1 cellular context compared by ENCODE assay signal in the genomic region with DNA sequence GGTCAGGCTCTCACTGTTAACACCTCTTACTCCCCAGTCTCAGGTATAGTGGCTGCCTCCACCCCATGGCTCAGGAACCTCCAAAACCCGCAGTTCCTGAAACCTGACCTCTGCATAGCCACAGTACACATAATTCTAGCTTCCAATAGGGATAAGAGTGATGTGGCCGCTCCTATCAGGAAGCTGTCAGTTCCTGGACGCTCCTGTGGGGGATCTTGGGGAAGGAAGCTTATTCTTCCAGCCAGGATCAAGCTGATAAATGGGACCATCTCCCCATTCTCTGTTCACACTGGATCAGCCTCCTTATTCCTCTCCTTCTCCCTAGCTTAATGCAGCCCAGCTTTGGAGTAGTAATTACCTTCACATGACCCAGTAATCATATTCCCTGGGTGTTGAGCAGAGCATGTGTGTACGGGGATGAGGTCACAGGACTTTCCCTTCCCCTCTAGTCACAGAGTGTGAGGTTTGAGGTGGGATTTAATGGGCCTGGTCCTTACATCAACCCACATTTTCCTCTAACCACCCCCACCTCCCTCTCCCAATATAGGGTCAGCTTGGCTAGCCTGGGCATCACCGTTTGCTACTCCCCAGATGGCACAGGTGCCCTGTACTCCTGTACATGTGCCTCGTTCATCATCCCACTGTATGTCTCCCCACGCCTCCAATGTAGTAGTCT.
TF ChIP-seq lines count a peak whose summit lies in the region.

No MANE protein-coding gene starts in this region.

TF ChIP-seq in GM23338, 12 proteins besides CTCF, POLR2A, EP300 and RAD21:
- TF ChIP-seq, protein P1, sequence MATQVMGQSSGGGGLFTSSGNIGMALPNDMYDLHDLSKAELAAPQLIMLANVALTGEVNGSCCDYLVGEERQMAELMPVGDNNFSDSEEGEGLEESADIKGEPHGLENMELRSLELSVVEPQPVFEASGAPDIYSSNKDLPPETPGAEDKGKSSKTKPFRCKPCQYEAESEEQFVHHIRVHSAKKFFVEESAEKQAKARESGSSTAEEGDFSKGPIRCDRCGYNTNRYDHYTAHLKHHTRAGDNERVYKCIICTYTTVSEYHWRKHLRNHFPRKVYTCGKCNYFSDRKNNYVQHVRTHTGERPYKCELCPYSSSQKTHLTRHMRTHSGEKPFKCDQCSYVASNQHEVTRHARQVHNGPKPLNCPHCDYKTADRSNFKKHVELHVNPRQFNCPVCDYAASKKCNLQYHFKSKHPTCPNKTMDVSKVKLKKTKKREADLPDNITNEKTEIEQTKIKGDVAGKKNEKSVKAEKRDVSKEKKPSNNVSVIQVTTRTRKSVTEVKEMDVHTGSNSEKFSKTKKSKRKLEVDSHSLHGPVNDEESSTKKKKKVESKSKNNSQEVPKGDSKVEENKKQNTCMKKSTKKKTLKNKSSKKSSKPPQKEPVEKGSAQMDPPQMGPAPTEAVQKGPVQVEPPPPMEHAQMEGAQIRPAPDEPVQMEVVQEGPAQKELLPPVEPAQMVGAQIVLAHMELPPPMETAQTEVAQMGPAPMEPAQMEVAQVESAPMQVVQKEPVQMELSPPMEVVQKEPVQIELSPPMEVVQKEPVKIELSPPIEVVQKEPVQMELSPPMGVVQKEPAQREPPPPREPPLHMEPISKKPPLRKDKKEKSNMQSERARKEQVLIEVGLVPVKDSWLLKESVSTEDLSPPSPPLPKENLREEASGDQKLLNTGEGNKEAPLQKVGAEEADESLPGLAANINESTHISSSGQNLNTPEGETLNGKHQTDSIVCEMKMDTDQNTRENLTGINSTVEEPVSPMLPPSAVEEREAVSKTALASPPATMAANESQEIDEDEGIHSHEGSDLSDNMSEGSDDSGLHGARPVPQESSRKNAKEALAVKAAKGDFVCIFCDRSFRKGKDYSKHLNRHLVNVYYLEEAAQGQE (IDR thresholded peaks at IDR 0.05; ENCODE audit: unreplicated experiment): no peak
- TF ChIP-seq, protein P2, sequence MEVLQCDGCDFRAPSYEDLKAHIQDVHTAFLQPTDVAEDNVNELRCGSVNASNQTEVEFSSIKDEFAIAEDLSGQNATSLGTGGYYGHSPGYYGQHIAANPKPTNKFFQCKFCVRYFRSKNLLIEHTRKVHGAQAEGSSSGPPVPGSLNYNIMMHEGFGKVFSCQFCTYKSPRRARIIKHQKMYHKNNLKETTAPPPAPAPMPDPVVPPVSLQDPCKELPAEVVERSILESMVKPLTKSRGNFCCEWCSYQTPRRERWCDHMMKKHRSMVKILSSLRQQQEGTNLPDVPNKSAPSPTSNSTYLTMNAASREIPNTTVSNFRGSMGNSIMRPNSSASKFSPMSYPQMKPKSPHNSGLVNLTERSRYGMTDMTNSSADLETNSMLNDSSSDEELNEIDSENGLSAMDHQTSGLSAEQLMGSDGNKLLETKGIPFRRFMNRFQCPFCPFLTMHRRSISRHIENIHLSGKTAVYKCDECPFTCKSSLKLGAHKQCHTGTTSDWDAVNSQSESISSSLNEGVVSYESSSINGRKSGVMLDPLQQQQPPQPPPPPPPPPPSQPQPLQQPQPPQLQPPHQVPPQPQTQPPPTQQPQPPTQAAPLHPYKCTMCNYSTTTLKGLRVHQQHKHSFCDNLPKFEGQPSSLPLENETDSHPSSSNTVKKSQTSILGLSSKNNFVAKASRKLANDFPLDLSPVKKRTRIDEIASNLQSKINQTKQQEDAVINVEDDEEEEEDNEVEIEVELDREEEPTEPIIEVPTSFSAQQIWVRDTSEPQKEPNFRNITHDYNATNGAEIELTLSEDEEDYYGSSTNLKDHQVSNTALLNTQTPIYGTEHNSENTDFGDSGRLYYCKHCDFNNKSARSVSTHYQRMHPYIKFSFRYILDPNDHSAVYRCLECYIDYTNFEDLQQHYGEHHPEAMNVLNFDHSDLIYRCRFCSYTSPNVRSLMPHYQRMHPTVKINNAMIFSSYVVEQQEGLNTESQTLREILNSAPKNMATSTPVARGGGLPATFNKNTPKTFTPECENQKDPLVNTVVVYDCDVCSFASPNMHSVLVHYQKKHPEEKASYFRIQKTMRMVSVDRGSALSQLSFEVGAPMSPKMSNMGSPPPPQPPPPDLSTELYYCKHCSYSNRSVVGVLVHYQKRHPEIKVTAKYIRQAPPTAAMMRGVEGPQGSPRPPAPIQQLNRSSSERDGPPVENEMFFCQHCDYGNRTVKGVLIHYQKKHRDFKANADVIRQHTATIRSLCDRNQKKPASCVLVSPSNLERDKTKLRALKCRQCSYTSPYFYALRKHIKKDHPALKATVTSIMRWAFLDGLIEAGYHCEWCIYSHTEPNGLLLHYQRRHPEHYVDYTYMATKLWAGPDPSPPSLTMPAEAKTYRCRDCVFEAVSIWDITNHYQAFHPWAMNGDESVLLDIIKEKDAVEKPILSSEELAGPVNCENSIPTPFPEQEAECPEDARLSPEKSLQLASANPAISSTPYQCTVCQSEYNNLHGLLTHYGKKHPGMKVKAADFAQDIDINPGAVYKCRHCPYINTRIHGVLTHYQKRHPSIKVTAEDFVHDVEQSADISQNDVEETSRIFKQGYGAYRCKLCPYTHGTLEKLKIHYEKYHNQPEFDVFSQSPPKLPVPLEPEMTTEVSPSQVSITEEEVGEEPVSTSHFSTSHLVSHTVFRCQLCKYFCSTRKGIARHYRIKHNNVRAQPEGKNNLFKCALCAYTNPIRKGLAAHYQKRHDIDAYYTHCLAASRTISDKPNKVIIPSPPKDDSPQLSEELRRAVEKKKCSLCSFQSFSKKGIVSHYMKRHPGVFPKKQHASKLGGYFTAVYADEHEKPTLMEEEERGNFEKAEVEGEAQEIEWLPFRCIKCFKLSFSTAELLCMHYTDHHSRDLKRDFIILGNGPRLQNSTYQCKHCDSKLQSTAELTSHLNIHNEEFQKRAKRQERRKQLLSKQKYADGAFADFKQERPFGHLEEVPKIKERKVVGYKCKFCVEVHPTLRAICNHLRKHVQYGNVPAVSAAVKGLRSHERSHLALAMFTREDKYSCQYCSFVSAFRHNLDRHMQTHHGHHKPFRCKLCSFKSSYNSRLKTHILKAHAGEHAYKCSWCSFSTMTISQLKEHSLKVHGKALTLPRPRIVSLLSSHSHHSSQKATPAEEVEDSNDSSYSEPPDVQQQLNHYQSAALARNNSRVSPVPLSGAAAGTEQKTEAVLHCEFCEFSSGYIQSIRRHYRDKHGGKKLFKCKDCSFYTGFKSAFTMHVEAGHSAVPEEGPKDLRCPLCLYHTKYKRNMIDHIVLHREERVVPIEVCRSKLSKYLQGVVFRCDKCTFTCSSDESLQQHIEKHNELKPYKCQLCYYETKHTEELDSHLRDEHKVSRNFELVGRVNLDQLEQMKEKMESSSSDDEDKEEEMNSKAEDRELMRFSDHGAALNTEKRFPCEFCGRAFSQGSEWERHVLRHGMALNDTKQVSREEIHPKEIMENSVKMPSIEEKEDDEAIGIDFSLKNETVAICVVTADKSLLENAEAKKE (CRISPR knock-in tag; IDR thresholded peaks at IDR 0.05): no peak
- TF ChIP-seq ZNF114 (CRISPR knock-in tag; IDR thresholded peaks at IDR 0.05) (no peak), NANOG (IDR thresholded peaks at IDR 0.05; ENCODE audit: borderline replicate concordance) (no peak), JUNB (IDR thresholded peaks at IDR 0.05; ENCODE audit: unreplicated experiment) (no peak), EZH2 (IDR thresholded peaks at IDR 0.05; ENCODE audit: low read depth, unreplicated experiment) (no peak), POLR2AphosphoS5 (IDR thresholded peaks at IDR 0.05; ENCODE audit: low read depth) (no peak), EZH2phosphoT487 (IDR thresholded peaks at IDR 0.05; ENCODE audit: unreplicated experiment) (no peak), STAT1 (IDR thresholded peaks at IDR 0.05; ENCODE audit: unreplicated experiment) (no peak)
- TF ChIP-seq, protein P3, sequence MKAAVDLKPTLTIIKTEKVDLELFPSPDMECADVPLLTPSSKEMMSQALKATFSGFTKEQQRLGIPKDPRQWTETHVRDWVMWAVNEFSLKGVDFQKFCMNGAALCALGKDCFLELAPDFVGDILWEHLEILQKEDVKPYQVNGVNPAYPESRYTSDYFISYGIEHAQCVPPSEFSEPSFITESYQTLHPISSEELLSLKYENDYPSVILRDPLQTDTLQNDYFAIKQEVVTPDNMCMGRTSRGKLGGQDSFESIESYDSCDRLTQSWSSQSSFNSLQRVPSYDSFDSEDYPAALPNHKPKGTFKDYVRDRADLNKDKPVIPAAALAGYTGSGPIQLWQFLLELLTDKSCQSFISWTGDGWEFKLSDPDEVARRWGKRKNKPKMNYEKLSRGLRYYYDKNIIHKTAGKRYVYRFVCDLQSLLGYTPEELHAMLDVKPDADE (IDR thresholded peaks at IDR 0.05): no peak
TF ChIP-seq in GM23338: peak in this region for 0.
